Comparison of ENCODE assay signal across 2 cellular contexts in genomic region chr1:117313555-117313954, GRCh38.
TF ChIP-seq lines count a peak whose summit lies in the region.

No MANE protein-coding gene starts in this region.

TF ChIP-seq in IMR-90, 13 proteins besides CTCF, POLR2A, EP300 and RAD21:
- TF ChIP-seq CEBPB (IDR thresholded peaks at IDR 0.05; ENCODE audit: low read depth, low read length) (no peak), RFX5 (IDR thresholded peaks at IDR 0.05; ENCODE audit: low read depth, low read length) (no peak), RCOR1 (IDR thresholded peaks at IDR 0.05; ENCODE audit: insufficient replicate concordance, low read length) (no peak), USF2 (IDR thresholded peaks at IDR 0.05; ENCODE audit: low read depth, low read length) (no peak), SMC3 (IDR thresholded peaks at IDR 0.05; ENCODE audit: low read depth, low read length) (no peak), CHD1 (IDR thresholded peaks at IDR 0.05; ENCODE audit: low read depth, low read length) (no peak), MXI1 (IDR thresholded peaks at IDR 0.05; ENCODE audit: borderline replicate concordance, low read depth, low read length) (no peak), MAFK (IDR thresholded peaks at IDR 0.05; ENCODE audit: low read depth, low read length) (no peak), FOS (IDR thresholded peaks at IDR 0.05; ENCODE audit: low read depth, low read length) (no peak), MAZ (IDR thresholded peaks at IDR 0.05; ENCODE audit: borderline replicate concordance, low read depth, low read length) (no peak), NFE2L2 (IDR thresholded peaks at IDR 0.05; ENCODE audit: low read depth, low read length) (no peak)

TF ChIP-seq in H1, 55 proteins besides CTCF, POLR2A, EP300 and RAD21:
- TF ChIP-seq SP1 (IDR thresholded peaks at IDR 0.05; ENCODE audit: low read depth, low read length) (no peak), TEAD4 (IDR thresholded peaks at IDR 0.05; ENCODE audit: low read depth, low read length) (no peak), EGR1 (IDR thresholded peaks at IDR 0.05; ENCODE audit: borderline replicate concordance, low read depth, low read length) (no peak), RBBP5 (IDR thresholded peaks at IDR 0.05; ENCODE audit: borderline replicate concordance, low read depth, low read length) (no peak), ASH2L (IDR thresholded peaks at IDR 0.05; ENCODE audit: low read length) (no peak), MAX (IDR thresholded peaks at IDR 0.05) (no peak), SUZ12 (IDR thresholded peaks at IDR 0.05; ENCODE audit: low read length) (no peak), KDM1A (IDR thresholded peaks at IDR 0.05; ENCODE audit: borderline replicate concordance, low read length) (no peak), HDAC2 (IDR thresholded peaks at IDR 0.05; ENCODE audit: borderline replicate concordance in 1 of 2, low read depth in 2 of 2, low read length in 2 of 2) (no peak), BCL11A (IDR thresholded peaks at IDR 0.05; ENCODE audit: low read depth in 2 of 2, low read length in 2 of 2) (no peak), EZH2 (IDR thresholded peaks at IDR 0.05; ENCODE audit: low read depth, low read length, severe bottlenecking) (no peak), YY1 (IDR thresholded peaks at IDR 0.05; ENCODE audit: low read depth, low read length) (no peak), SAP30 (IDR thresholded peaks at IDR 0.05; ENCODE audit: insufficient read depth, insufficient replicate concordance, low read length) (no peak), SP4 (IDR thresholded peaks at IDR 0.05; ENCODE audit: low read length) (no peak), SIN3A (conservative IDR thresholded peaks at IDR 0.05 in 1 of 2, IDR thresholded peaks at IDR 0.05 in 1 of 2; ENCODE audit: low read depth in 1 of 2, low read length in 2 of 2) (no peak), CBX5 (IDR thresholded peaks at IDR 0.05; ENCODE audit: low read depth, low read length) (no peak), KDM4A (IDR thresholded peaks at IDR 0.05; ENCODE audit: low read depth, low read length, severe bottlenecking) (no peak)
